ENCODE assay signal across 8 cellular contexts in the genomic region with DNA sequence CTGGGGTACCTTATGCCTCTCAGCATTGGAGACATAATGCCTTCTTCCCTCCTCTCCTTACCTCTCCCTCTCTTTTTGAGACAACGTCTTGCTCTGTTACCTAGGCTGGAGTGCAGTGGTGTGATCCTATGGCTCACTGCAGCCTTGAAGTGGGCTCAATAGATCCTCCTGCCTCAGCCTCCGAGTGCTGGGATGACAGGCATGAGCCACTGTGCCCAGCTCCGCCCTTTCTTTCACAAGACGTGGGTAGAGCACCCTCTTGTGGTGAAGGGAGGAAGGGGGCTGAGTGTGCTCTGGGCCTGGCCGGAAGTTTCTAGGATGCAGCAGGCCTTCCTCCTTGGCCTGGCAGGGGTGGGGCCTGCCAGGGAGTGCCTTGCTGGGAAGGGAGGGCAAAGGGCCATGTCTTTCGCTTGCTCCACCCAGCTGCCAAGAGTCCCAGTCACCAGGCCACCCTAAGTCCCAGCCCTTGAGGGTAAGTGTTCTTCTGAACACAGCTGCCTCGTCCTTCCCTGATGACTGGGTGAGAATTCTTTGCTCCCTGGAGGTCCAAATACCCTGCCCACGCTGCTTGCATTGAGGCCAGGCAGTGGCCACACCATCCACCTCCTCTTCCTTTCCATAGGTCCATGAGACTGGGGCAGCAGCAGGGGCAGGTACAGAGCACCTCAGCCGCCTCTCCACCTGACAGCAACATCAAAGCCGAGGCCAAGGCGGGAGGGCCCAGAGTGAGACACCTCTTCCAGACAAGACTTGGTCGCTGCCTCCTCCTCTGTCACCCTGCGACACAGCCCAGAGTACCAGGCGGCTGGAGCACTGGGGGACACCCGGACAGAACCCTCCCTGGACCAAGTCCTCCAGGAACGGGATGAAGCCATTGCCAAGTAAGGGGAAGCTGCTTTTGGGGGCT. TPM values are rescaled to one million over a fixed set of nuclear protein-coding genes. Genes with fewer than 3 reads are reported as not detected.
A peak's percentile ranks its signal among the peaks of the same experiment; 100 is the strongest.
DNase-seq lines count a peak whose midpoint lies in the region; ATAC-seq, FAIRE-seq and TF ChIP-seq lines count a peak whose summit lies in the region.

No MANE protein-coding gene starts in this region.

- peak overlapping the region in 1 of 6 donors; percentile 24 for H3K27ac Mint-ChIP-seq in naive B cell
- peak overlapping the region; percentile 28 for H3K27ac Mint-ChIP-seq in stimulated activated naive CD8-positive, alpha-beta T cell treated with anti-CD3 and anti-CD28 coated beads, Interleukin-15, Interleukin-2, amounts not matched to agents 100 ng/mL and 50 ng/mL, for 24 hours

- H3K9me3 ChIP-seq in A549: no peaks in the 10 kb centered on the region
- no peaks in the 10 kb centered on the region for H3K9me3 ChIP-seq in HUES64 (ENCODE audit: insufficient read depth, low read depth, low read length)

- peak overlapping the region in 3 of 8 donors; percentile 15 to 56 (median 45) for H3K4me3 Mint-ChIP-seq in naive B cell
- no peak overlapping the region for H3K4me3 Mint-ChIP-seq in stimulated activated naive CD8-positive, alpha-beta T cell treated with anti-CD3 and anti-CD28 coated beads, Interleukin-15, Interleukin-2, amounts not matched to agents 100 ng/mL and 50 ng/mL, for 24 hours

- H3K4me1 ChIP-seq in A549 (peaks cover 14% of the 10 kb centered on the region), HUES64 (ENCODE audit: insufficient read depth, low read length) (no peaks in the 10 kb centered on the region)

- TF ChIP-seq CTCF in A549 (IDR thresholded peaks at IDR 0.05) (peak; percentile 87), epithelial cell of esophagus (IDR thresholded peaks at IDR 0.05; ENCODE audit: insufficient read depth, low read depth, low read length, missing control alignments) (peak; percentile 90)

- peak; percentile 74 to 80 for ATAC-seq in A549
- ATAC-seq in GM18868 (IDR thresholded peaks at IDR 0.05; ENCODE audit: unreplicated experiment): peak; percentile 45
- peak; percentile 10 to 15 for ATAC-seq in naive B cell (ENCODE audit: low read depth in 2 of 2)

- H3K27ac ChIP-seq in A549: peak overlapping the region; percentile 57 to 82; a peak in 5 of 6 replicates
- H3K27ac ChIP-seq in HUES64 (ENCODE audit: low read depth, low read length): peak overlapping the region; percentile 1; the same call in 1 of the 2 replicates

- peaks cover 0 to 5% (median 0%) of the 10 kb centered on the region in 3 donors for H3K27me3 Mint-ChIP-seq in naive B cell
- H3K27me3 Mint-ChIP-seq in stimulated activated naive CD8-positive, alpha-beta T cell treated with anti-CD3 and anti-CD28 coated beads, Interleukin-15, Interleukin-2, amounts not matched to agents 100 ng/mL and 50 ng/mL, for 24 hours: no peaks in the 10 kb centered on the region

- peak; percentile 94 to 96 for TF ChIP-seq RAD21 in A549 (conservative IDR thresholded peaks at IDR 0.05 in 1 of 2, IDR thresholded peaks at IDR 0.05 in 1 of 2)

- POLR2A ChIA-PET in A549 (lab: Yijun Ruan, JAX): interaction anchor here (0.6 to 1.2 kb wide), 3 partner anchors 119 to 169 kb away, joined by 3 read pairs; no protein-coding TSS in a partner anchor

- FAIRE-seq in A549 (lab: Jason Lieb, UNC): no peak

- H3K4me2 ChIP-seq in A549: peak overlapping the region; percentile 17

- CTCF ChIA-PET in A549 (lab: Yijun Ruan, JAX): interaction anchor here (0.6 to 12.2 kb wide), 74 partner anchors 9 to 562 kb away, joined by 3 to 273 read pairs (median 4); partner anchors contain the start of genes BAZ1B, MLXIPL, STX1A and TBL2

- no peak for TF ChIP-seq EP300 in A549 (IDR thresholded peaks at IDR 0.05)

- no peak overlapping the region for H3K9ac ChIP-seq in HUES64 (ENCODE audit: low read depth, low read length)

- H3K4me3 ChIP-seq in A549: no peak overlapping the region
- no peak overlapping the region for H3K4me3 ChIP-seq in HUES64 (ENCODE audit: low read length)
- no peak overlapping the region for H3K4me3 ChIP-seq in epithelial cell of esophagus (ENCODE audit: low read length)

- H3K9me3 Mint-ChIP-seq in naive B cell: no peaks in the 10 kb centered on the region
- no peaks in the 10 kb centered on the region for H3K9me3 Mint-ChIP-seq in stimulated activated naive CD8-positive, alpha-beta T cell treated with anti-CD3 and anti-CD28 coated beads, Interleukin-15, Interleukin-2, amounts not matched to agents 100 ng/mL and 50 ng/mL, for 24 hours

- H3K36me3 ChIP-seq in HUES64 (ENCODE audit: insufficient read depth, low read length): peaks cover 15% of the 10 kb centered on the region

- peaks cover 16 to 30% (median 29%) of the 10 kb centered on the region in 3 donors for H3K4me1 Mint-ChIP-seq in naive B cell
- H3K4me1 Mint-ChIP-seq in stimulated activated naive CD8-positive, alpha-beta T cell treated with anti-CD3 and anti-CD28 coated beads, Interleukin-15, Interleukin-2, amounts not matched to agents 100 ng/mL and 50 ng/mL, for 24 hours (ENCODE audit: low read depth): peaks cover 10% of the 10 kb centered on the region

- H3K27me3 ChIP-seq in HUES64 (ENCODE audit: insufficient read depth, low read length): no peaks in the 10 kb centered on the region; the same call in 1 of the 2 replicates

- DNase-seq in A549 (ENCODE audit: low read depth in 1 of 2, low spot score in 1 of 2) (peak; percentile 80 to 94), NOMO-1 treated with dmso at 0.1 percent for 144 hours (lab: John Stamatoyannopoulos, UW; ENCODE audit: unreplicated experiment) (peak; percentile 100), epithelial cell of esophagus (ENCODE audit: low read depth) (peak; percentile 85), naive B cell (peak; percentile 67)
- DNase-seq in activated CD8-positive, alpha-beta memory T cell treated with anti-CD3 and anti-CD28 coated beads for 4 hours (ENCODE audit: low read depth in 2 of 2): peak; percentile 50 to 67

- no peaks in the 10 kb centered on the region for H3K36me3 Mint-ChIP-seq in naive B cell
- H3K36me3 Mint-ChIP-seq in stimulated activated naive CD8-positive, alpha-beta T cell treated with anti-CD3 and anti-CD28 coated beads, Interleukin-15, Interleukin-2, amounts not matched to agents 100 ng/mL and 50 ng/mL, for 24 hours (ENCODE audit: low read depth): peaks cover 7% of the 10 kb centered on the region

- 32% methylated on average over 8 of the region's 16 CpGs for WGBS in A549 (ENCODE audit: missing lambda C conversion rate)
- WGBS in HUES64: 73% methylated on average over 16 of the region's 16 CpGs

- TF ChIP-seq POLR2A in A549 (IDR thresholded peaks at IDR 0.05; ENCODE audit: low read length): 0 out of 2 replicates have a peak, but pooled peaks have one; percentile 27

TF ChIP-seq in A549, 52 proteins besides CTCF, POLR2A, EP300 and RAD21 (continues in another document):
- TF ChIP-seq CHD4 (IDR thresholded peaks at IDR 0.05; ENCODE audit: borderline replicate concordance): no peak
- TF ChIP-seq KDM1A (IDR thresholded peaks at IDR 0.05; ENCODE audit: low read depth): no peak
- no peak for TF ChIP-seq CHD2 (IDR thresholded peaks at IDR 0.05; ENCODE audit: low read length, partially characterized antibody)
- TF ChIP-seq HOXA7 (CRISPR knock-in tag; IDR thresholded peaks at IDR 0.05): 0 out of 2 replicates have a peak, but pooled peaks have one; percentile 53
- TF ChIP-seq NR3C1 (IDR thresholded peaks at IDR 0.05): no peak
- no peak for TF ChIP-seq NFE2L2 (conservative IDR thresholded peaks at IDR 0.05; ENCODE audit: low read length)

RNA-seq across cellular contexts. Expression of gene ABHD11, which starts 3.7 kb away (rescaled TPM):
- polyA plus RNA-seq in A549 (2011; rRNA removed) (8.1 and 10.4 TPM in 2 replicates), A549 (2017; fragmentation: RNase III; extraction: RNeasy Plus Mini Kit Qiagen cat#74134 plus additional on column Dnase treatment) (13.7 to 15.2 TPM (median 15.1 TPM) in 3 replicates), naive B cell (ENCODE audit: low read depth in 6 of 6) (10 to 100 TPM in 5 of 6 donors, not detected in 1; 10.8 to 18.9 (median 14.0) TPM)
- 29.2 and 33.7 TPM in 2 replicates for polyA plus RNA-seq in A549 (2012; cell fraction: cytosol; rRNA removed)
- polyA plus RNA-seq in A549 (2012; cell fraction: nucleus; rRNA removed): 36.0 and 40.6 TPM in 2 replicates
- polyA minus RNA-seq in A549 (2011; rRNA and poly(A)+ RNA removed): 14.5 and 18.2 TPM in 2 replicates
- 13.1 TPM for polyA plus RNA-seq in HUES64 (2013, experiment 1 of 2)
- polyA plus RNA-seq in HUES64 (2013, experiment 2 of 2): 10.2 TPM

RNA-seq across cellular contexts. Expression of gene STX1A, which starts 15.4 kb away (rescaled TPM):
- polyA plus RNA-seq in A549 (2011; rRNA removed): 72.9 and 81.7 TPM in 2 replicates
- 83.3 and 90.6 TPM in 2 replicates for polyA plus RNA-seq in A549 (2012; cell fraction: cytosol; rRNA removed)
- polyA plus RNA-seq in A549 (2012; cell fraction: nucleus; rRNA removed): 316 and 405 TPM in 2 replicates
- 48.3 to 59.0 TPM (median 49.2 TPM) in 3 replicates for polyA plus RNA-seq in A549 (2017; fragmentation: RNase III; extraction: RNeasy Plus Mini Kit Qiagen cat#74134 plus additional on column Dnase treatment)
- 53.0 and 59.8 TPM in 2 replicates for polyA minus RNA-seq in A549 (2011; rRNA and poly(A)+ RNA removed)
- polyA plus RNA-seq in HUES64 (2013, experiment 1 of 2): 4.5 TPM
- 6.1 TPM for polyA plus RNA-seq in HUES64 (2013, experiment 2 of 2)
- polyA plus RNA-seq in naive B cell (ENCODE audit: low read depth in 6 of 6): 1 to 10 TPM in 2 of 6 donors, under 1 TPM in 4; 0.35 to 2.3 (median 0.84) TPM

RNA-seq across cellular contexts. Expression of gene CLDN3, which starts 35.2 kb away (rescaled TPM):
- polyA plus RNA-seq in A549 (2011; rRNA removed) (1.2 and 1.7 TPM in 2 replicates), A549 (2017; fragmentation: RNase III; extraction: RNeasy Plus Mini Kit Qiagen cat#74134 plus additional on column Dnase treatment) (2.0 to 2.6 TPM (median 2.0 TPM) in 3 replicates), naive B cell (ENCODE audit: low read depth in 6 of 6) (not detected)
- 4.5 and 6.5 TPM in 2 replicates for polyA plus RNA-seq in A549 (2012; cell fraction: cytosol; rRNA removed)
- 6.5 and 10.8 TPM in 2 replicates for polyA plus RNA-seq in A549 (2012; cell fraction: nucleus; rRNA removed)
- polyA minus RNA-seq in A549 (2011; rRNA and poly(A)+ RNA removed): 0.39 and 0.95 TPM in 2 replicates
- 9.1 TPM for polyA plus RNA-seq in HUES64 (2013, experiment 1 of 2)
- 9.2 TPM for polyA plus RNA-seq in HUES64 (2013, experiment 2 of 2)

RNA-seq across cellular contexts. Expression of gene BUD23, which starts 51.5 kb away (rescaled TPM):
- polyA plus RNA-seq in A549 (2011; rRNA removed) (131 and 161 TPM in 2 replicates), A549 (2017; fragmentation: RNase III; extraction: RNeasy Plus Mini Kit Qiagen cat#74134 plus additional on column Dnase treatment) (130 to 145 TPM (median 134 TPM) in 3 replicates), naive B cell (ENCODE audit: low read depth in 6 of 6) (100 to 1,000 TPM; 129 to 249 (median 148) TPM)
- 174 and 207 TPM in 2 replicates for polyA plus RNA-seq in A549 (2012; cell fraction: cytosol; rRNA removed)
- polyA plus RNA-seq in A549 (2012; cell fraction: nucleus; rRNA removed): 105 and 131 TPM in 2 replicates
- 64.7 and 68.8 TPM in 2 replicates for polyA minus RNA-seq in A549 (2011; rRNA and poly(A)+ RNA removed)
- 64.4 TPM for polyA plus RNA-seq in HUES64 (2013, experiment 1 of 2)
- 58.6 TPM for polyA plus RNA-seq in HUES64 (2013, experiment 2 of 2)

RNA-seq across cellular contexts. Expression of gene DNAJC30, which starts 51.6 kb away (rescaled TPM):
- polyA plus RNA-seq in A549 (2011; rRNA removed): 5.2 and 5.7 TPM in 2 replicates
- polyA plus RNA-seq in A549 (2012; cell fraction: cytosol; rRNA removed): 8.1 and 12.9 TPM in 2 replicates
- polyA plus RNA-seq in A549 (2012; cell fraction: nucleus; rRNA removed): 11.4 and 13.4 TPM in 2 replicates
- 8.9 to 10.1 TPM (median 9.3 TPM) in 3 replicates for polyA plus RNA-seq in A549 (2017; fragmentation: RNase III; extraction: RNeasy Plus Mini Kit Qiagen cat#74134 plus additional on column Dnase treatment)
- polyA minus RNA-seq in A549 (2011; rRNA and poly(A)+ RNA removed): 4.0 and 5.4 TPM in 2 replicates
- polyA plus RNA-seq in HUES64 (2013, experiment 1 of 2): 5.5 TPM
- 4.4 TPM for polyA plus RNA-seq in HUES64 (2013, experiment 2 of 2)
- 10 to 100 TPM in 5 of 6 donors, 1 to 10 TPM in 1; 9.9 to 15.4 (median 12.2) TPM for polyA plus RNA-seq in naive B cell (ENCODE audit: low read depth in 6 of 6)

Comparison
In these comparisons a context has a peak if more than half of its experiments do, and no peak if none do; other contexts are left out.
1. ATAC-seq: peak in every context shown above with its lines; median percentile 77 in A549; 45 in GM18868; 12 in naive B cell.
2. RNA of gene STX1A, which starts 15.4 kb away (polyA plus RNA-seq): 48.3 to 405 TPM in A549; 0.35 to 2.3 TPM in naive B cell; every median in the first group is over 10 times any median in the second.
3. Peak in every context shown above with its lines, with median percentiles within 50 percentile points of each other: DNase-seq.